Comparison of ENCODE assay signal across 1 cellular context in the genomic region with DNA sequence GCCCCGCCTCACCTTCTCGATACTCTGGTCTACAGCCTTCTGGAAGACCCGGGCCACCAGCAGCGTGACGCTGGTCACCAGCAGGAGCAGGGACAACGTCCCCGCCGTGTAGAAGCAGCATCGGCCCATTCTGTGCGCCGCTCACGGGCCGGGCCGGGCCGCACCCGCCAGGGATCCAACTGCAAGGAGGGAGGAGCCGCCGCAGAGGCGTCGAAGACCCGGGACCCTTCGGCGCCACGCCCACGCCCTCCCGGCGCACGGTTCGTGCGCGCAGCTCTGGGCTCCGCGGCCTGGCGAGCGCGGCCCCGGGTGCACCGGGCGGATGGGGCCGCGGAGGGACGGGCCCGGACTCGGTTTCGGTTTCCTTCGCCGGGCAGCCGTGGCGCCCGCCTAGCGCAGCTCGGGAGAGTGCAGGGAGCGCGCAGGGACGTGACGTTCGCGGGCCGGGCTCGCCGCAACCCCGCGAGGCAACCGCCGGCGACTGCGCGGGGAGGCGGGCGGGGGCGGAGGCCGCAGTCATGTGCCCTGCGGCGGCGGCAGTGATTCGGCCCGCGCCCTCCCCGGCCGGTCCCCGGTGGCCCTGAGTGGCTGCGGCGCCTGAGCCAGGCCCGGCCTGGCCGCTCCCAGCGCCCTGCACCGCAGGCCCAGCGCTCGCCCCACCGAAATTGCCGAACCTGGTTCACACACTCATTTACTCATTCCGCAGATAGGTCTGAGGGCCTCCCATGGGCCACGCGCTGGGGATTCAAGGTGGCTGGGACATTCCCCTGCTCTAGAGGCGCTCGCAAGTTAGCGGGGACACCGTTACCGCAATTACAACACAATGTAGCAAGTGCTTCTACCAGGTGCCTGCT.
A peak's percentile ranks its signal among the peaks of the same experiment; 100 is the strongest.
TF ChIP-seq lines count a peak whose summit lies in the region.

SCARB2 (minus strand) TSS at position 410 of the 854 bp plus-strand sequence; CDS start at position 129, 281 bp downstream.

TF ChIP-seq in K562, 482 proteins besides CTCF, POLR2A, EP300 and RAD21 (continued from another document and continues in another):
- peak; percentile 53 for TF ChIP-seq MGA (IDR thresholded peaks at IDR 0.05)
- no peak for TF ChIP-seq SIRT6 (IDR thresholded peaks at IDR 0.05; ENCODE audit: low read depth, low read length)
- no peak for TF ChIP-seq NR1H2 (CRISPR knock-in tag; IDR thresholded peaks at IDR 0.05)
- no peak for TF ChIP-seq HEY1 (CRISPR knock-in tag; IDR thresholded peaks at IDR 0.05; ENCODE audit: borderline replicate concordance)
- no peak for TF ChIP-seq POLR3G (IDR thresholded peaks at IDR 0.05; ENCODE audit: extremely low read depth, insufficient read length, insufficient replicate concordance)
- TF ChIP-seq SMARCA4 (IDR thresholded peaks at IDR 0.05): no peak
- TF ChIP-seq POLR2AphosphoS5 (IDR thresholded peaks at IDR 0.05; ENCODE audit: control insufficient read depth, insufficient read depth, low read depth, low read length): peak; percentile 41; the same call in 1 of the 2 replicates
- TF ChIP-seq, protein P1, sequence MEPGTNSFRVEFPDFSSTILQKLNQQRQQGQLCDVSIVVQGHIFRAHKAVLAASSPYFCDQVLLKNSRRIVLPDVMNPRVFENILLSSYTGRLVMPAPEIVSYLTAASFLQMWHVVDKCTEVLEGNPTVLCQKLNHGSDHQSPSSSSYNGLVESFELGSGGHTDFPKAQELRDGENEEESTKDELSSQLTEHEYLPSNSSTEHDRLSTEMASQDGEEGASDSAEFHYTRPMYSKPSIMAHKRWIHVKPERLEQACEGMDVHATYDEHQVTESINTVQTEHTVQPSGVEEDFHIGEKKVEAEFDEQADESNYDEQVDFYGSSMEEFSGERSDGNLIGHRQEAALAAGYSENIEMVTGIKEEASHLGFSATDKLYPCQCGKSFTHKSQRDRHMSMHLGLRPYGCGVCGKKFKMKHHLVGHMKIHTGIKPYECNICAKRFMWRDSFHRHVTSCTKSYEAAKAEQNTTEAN (CRISPR knock-in tag; IDR thresholded peaks at IDR 0.05): no peak
- no peak; the same call in 1 of the 2 replicates for TF ChIP-seq MBD2 (IDR thresholded peaks at IDR 0.05; ENCODE audit: borderline replicate concordance, low read depth)
- TF ChIP-seq PYGO2 (tag; IDR thresholded peaks at IDR 0.05): no peak
- no peak for TF ChIP-seq RBM15 (IDR thresholded peaks at IDR 0.05; ENCODE audit: insufficient read depth, low read length)
- no peak for TF ChIP-seq TAL1 (IDR thresholded peaks at IDR 0.05)
- no peak for TF ChIP-seq CUX1 (CRISPR knock-in tag; IDR thresholded peaks at IDR 0.05)
- TF ChIP-seq IFI16 (CRISPR knock-in tag; IDR thresholded peaks at IDR 0.05): no peak
- TF ChIP-seq ZBTB9 (CRISPR knock-in tag; IDR thresholded peaks at IDR 0.05): peak; percentile 8; the same call in 1 of the 2 replicates
- no peak for TF ChIP-seq RNF219 (CRISPR knock-in tag; IDR thresholded peaks at IDR 0.05)
- no peak for TF ChIP-seq IRF9 (tag; IDR thresholded peaks at IDR 0.05)
- TF ChIP-seq ZNF24 (IDR thresholded peaks at IDR 0.05): no peak; the same call in none of the 2 replicates
- TF ChIP-seq ARHGAP35 (IDR thresholded peaks at IDR 0.05; ENCODE audit: partially characterized antibody): no peak
- no peak for TF ChIP-seq TCF3 (CRISPR knock-in tag; IDR thresholded peaks at IDR 0.05)
- no peak for TF ChIP-seq TBL1XR1 (IDR thresholded peaks at IDR 0.05; ENCODE audit: low read length in 2 of 2)
- TF ChIP-seq KAT8 (IDR thresholded peaks at IDR 0.05; ENCODE audit: low read depth): no peak
- TF ChIP-seq TEAD4 (IDR thresholded peaks at IDR 0.05; ENCODE audit: low read length): no peak
- TF ChIP-seq TEAD4 (CRISPR knock-in tag; IDR thresholded peaks at IDR 0.05; ENCODE audit: borderline replicate concordance): no peak
